8 cellular contexts compared by ENCODE assay signal in genomic region chr21:38830667-38831525, GRCh38. TPM values are rescaled to one million over a fixed set of nuclear protein-coding genes. Genes with fewer than 3 reads are reported as not detected.
DNase-seq lines count a peak whose midpoint lies in the region; ATAC-seq and TF ChIP-seq lines count a peak whose summit lies in the region.

No MANE protein-coding gene starts in this region.

- no peak overlapping the region for H3K4me3 ChIP-seq in KMS-11 (IDR thresholded peaks at IDR 0.05; ENCODE audit: insufficient read depth, low read depth, low read length)
- H3K4me3 ChIP-seq in body of pancreas, result no peak overlapping the region

- peak overlapping the region; percentile 32; the same call in 1 of the 2 replicates for H2AFZ ChIP-seq in KMS-11 (ENCODE audit: low read depth)

- intact Hi-C loops in body of pancreas (cut with DNase I), result no loop called here

- TF ChIP-seq CTCF in GM13977 (IDR thresholded peaks at IDR 0.05; ENCODE audit: extremely low read depth, insufficient read depth, missing control alignments), result no peak
- no peak for TF ChIP-seq CTCF in KMS-11 (conservative IDR thresholded peaks at IDR 0.05; ENCODE audit: low read depth, low read length)
- no peak for TF ChIP-seq CTCF in body of pancreas (IDR thresholded peaks at IDR 0.05)

- no peaks in the 10 kb centered on the region for H3K36me3 Mint-ChIP-seq in memory B cell

- H3K27me3 ChIP-seq in KMS-11 (ENCODE audit: insufficient read depth, low read depth) (no peaks in the 10 kb centered on the region), body of pancreas (no peaks in the 10 kb centered on the region)

- no peaks in the 10 kb centered on the region for H3K79me2 ChIP-seq in KMS-11 (ENCODE audit: insufficient read depth, low read depth)

- ATAC-seq in GM21717 (IDR thresholded peaks at IDR 0.05; ENCODE audit: unreplicated experiment) (peak; percentile 67), memory B cell (ENCODE audit: low read depth) (peak; percentile 90), body of pancreas (no peak)

- peaks cover 9% of the 10 kb centered on the region for H3K27me3 Mint-ChIP-seq in memory B cell

- H3K27ac Mint-ChIP-seq in memory B cell, result peak overlapping the region; percentile 80

- H3K36me3 ChIP-seq in KMS-11 (ENCODE audit: insufficient read depth), result no peaks in the 10 kb centered on the region
- no peaks in the 10 kb centered on the region for H3K36me3 ChIP-seq in body of pancreas (replicated peaks in 1 of 2; ENCODE audit: insufficient read depth in 1 of 2, low read depth in 2 of 2)

- TF ChIP-seq POLR2A in body of pancreas (IDR thresholded peaks at IDR 0.05), result no peak

- peaks cover 16% of the 10 kb centered on the region for H3K4me1 ChIP-seq in KMS-11 (ENCODE audit: low read depth, poor library complexity, severe bottlenecking)
- peaks cover 14% of the 10 kb centered on the region for H3K4me1 ChIP-seq in body of pancreas

- no peaks in the 10 kb centered on the region for H3K9me3 ChIP-seq in body of pancreas

- no peaks in the 10 kb centered on the region for H4K20me1 ChIP-seq in KMS-11 (ENCODE audit: insufficient read depth)

- H3K4me3 Mint-ChIP-seq in memory B cell, result peak overlapping the region; percentile 40

- peak overlapping the region; percentile 35; the same call in 1 of the 2 replicates for H3K4me2 ChIP-seq in KMS-11

- in situ Hi-C loops in GM13977 (cut with MboI; ENCODE audit: low pct_unique_long_range_greater_than_20kb, low sequenced_read_pairs, unreplicated experiment), result no loop called here

- H3K9ac ChIP-seq in KMS-11, result no peak overlapping the region

- peaks cover 17% of the 10 kb centered on the region for H3K4me1 Mint-ChIP-seq in memory B cell

- H3K27ac ChIP-seq in KMS-11 (no peak overlapping the region), body of pancreas (peak overlapping the region in 2 of 4 donors; percentile 26 to 54)

- DNase-seq in GM13977 (ENCODE audit: low spot score) (peak; percentile 62), memory B cell (ENCODE audit: low spot score in 2 of 2) (peak in 1 of 2 donors; percentile 22), RKO (ENCODE audit: low spot score) (no peak), cerebellum (ENCODE audit: low spot score) (no peak), body of pancreas (no peak)
- no peak for DNase-seq in activated CD4-positive, alpha-beta T cell treated with anti-CD3 and anti-CD28 coated beads, Interleukin-2, amount 50 U/mL, for 48 hours

- no peaks in the 10 kb centered on the region for H3K9me3 Mint-ChIP-seq in memory B cell

- 79 to 88% methylated on average over 2 of the region's 2 CpGs for WGBS in body of pancreas, 2 donors

RNA-seq across cellular contexts. Expression of gene ETS2, which starts 25.2 kb away (rescaled TPM):
- total RNA-seq in cerebellum (15.7 TPM), body of pancreas (10 to 100 TPM; 17.9 to 25.7 TPM)
